Comparison of ENCODE assay signal across 1 cellular context in genomic region chr4:154519214-154519613, GRCh38.
TF ChIP-seq lines count a peak whose summit lies in the region.

No MANE protein-coding gene starts in this region.

TF ChIP-seq in K562, 482 proteins besides CTCF, POLR2A, EP300 and RAD21:
- no peak for TF ChIP-seq ARHGAP35 (IDR thresholded peaks at IDR 0.05; ENCODE audit: partially characterized antibody)
- no peak for TF ChIP-seq HDAC6 (IDR thresholded peaks at IDR 0.05; ENCODE audit: low read depth, low read length)
- TF ChIP-seq CBFA2T2 (conservative IDR thresholded peaks at IDR 0.05): no peak
- TF ChIP-seq FOXP4 (CRISPR knock-in tag; IDR thresholded peaks at IDR 0.05; ENCODE audit: borderline replicate concordance): no peak
- TF ChIP-seq ILF3 (IDR thresholded peaks at IDR 0.05; ENCODE audit: borderline replicate concordance): no peak
- no peak for TF ChIP-seq ZNF395 (CRISPR knock-in tag; IDR thresholded peaks at IDR 0.05)
- no peak for TF ChIP-seq RBM17 (IDR thresholded peaks at IDR 0.05; ENCODE audit: borderline replicate concordance, low read depth, low read length)
- no peak for TF ChIP-seq ETV5 (CRISPR knock-in tag; IDR thresholded peaks at IDR 0.05; ENCODE audit: low read depth)
- no peak for TF ChIP-seq MITF (IDR thresholded peaks at IDR 0.05)
- TF ChIP-seq ZBTB9 (CRISPR knock-in tag; IDR thresholded peaks at IDR 0.05): no peak
- no peak for TF ChIP-seq STAT5A (IDR thresholded peaks at IDR 0.05; ENCODE audit: borderline replicate concordance, low read length)
- no peak for TF ChIP-seq ZNF592 (IDR thresholded peaks at IDR 0.05)
- no peak for TF ChIP-seq TEAD4 (IDR thresholded peaks at IDR 0.05; ENCODE audit: low read length)
- TF ChIP-seq TEAD4 (CRISPR knock-in tag; IDR thresholded peaks at IDR 0.05; ENCODE audit: borderline replicate concordance): no peak
- no peak for TF ChIP-seq SIN3A (IDR thresholded peaks at IDR 0.05; ENCODE audit: borderline replicate concordance in 2 of 2, control insufficient read depth in 1 of 2, low read depth in 2 of 2, low read length in 2 of 2)
- no peak for TF ChIP-seq ZBTB2 (IDR thresholded peaks at IDR 0.05)
- TF ChIP-seq HNRNPK (IDR thresholded peaks at IDR 0.05; ENCODE audit: low read depth, low read length, poor library complexity, severe bottlenecking): no peak
- no peak for TF ChIP-seq LEF1 (IDR thresholded peaks at IDR 0.05)
